ENCODE assay signal across 16 cellular contexts in genomic region chr3:70977712-70978111, GRCh38.
A peak's percentile ranks its signal among the peaks of the same experiment; 100 is the strongest.
DNase-seq lines count a peak whose midpoint lies in the region; TF ChIP-seq lines count a peak whose summit lies in the region.
"Had no signal": no experiment of that assay in that cellular context is flagged by ENCODE, and none has a peak within 500 bp of the region (broad histone marks: within the 10 kb centered on the region; RNA-seq: fewer than 3 reads in every experiment).

No MANE protein-coding gene starts in this region.

- intact Hi-C loops in activated naive CD4-positive, alpha-beta T cell treated with anti-CD3 and anti-CD28 coated beads for 36 hours (cut with micrococcal nuclease), result no loop called here

- no peaks in the 10 kb centered on the region for H3K27me3 Mint-ChIP-seq in activated naive CD4-positive, alpha-beta T cell treated with anti-CD3 and anti-CD28 coated beads for 36 hours (ENCODE audit: low read depth)
- H3K27me3 Mint-ChIP-seq in activated naive CD8-positive, alpha-beta T cell, result no peaks in the 10 kb centered on the region
- H3K27me3 Mint-ChIP-seq in mesothelial cell of epicardium (ENCODE audit: low read depth) (no peaks in the 10 kb centered on the region), type B pancreatic cell (no peaks in the 10 kb centered on the region)

- no peaks in the 10 kb centered on the region for H3K9me3 Mint-ChIP-seq in activated naive CD4-positive, alpha-beta T cell treated with anti-CD3 and anti-CD28 coated beads for 36 hours
- no peaks in the 10 kb centered on the region for H3K9me3 Mint-ChIP-seq in activated naive CD8-positive, alpha-beta T cell (ENCODE audit: low read depth)
- H3K9me3 Mint-ChIP-seq in mesothelial cell of epicardium, result no peaks in the 10 kb centered on the region
- H3K9me3 Mint-ChIP-seq in type B pancreatic cell, result no peaks in the 10 kb centered on the region
- H3K9me3 Mint-ChIP-seq: CD14-positive monocyte, GM23338 had no signal

- TF ChIP-seq CTCF in mesothelial cell of epicardium (IDR thresholded peaks at IDR 0.05; ENCODE audit: unreplicated experiment) (no peak), type B pancreatic cell (conservative IDR thresholded peaks at IDR 0.05) (no peak)

- no peak for DNase-seq in activated naive CD4-positive, alpha-beta T cell treated with anti-CD3 and anti-CD28 coated beads for 36 hours
- DNase-seq in activated naive CD4-positive, alpha-beta T cell (lab: John Stamatoyannopoulos, UW), result no peak
- no peak for DNase-seq in mesothelial cell of epicardium (ENCODE audit: low spot score in 2 of 2, unreplicated experiment in 2 of 2)
- no peak for DNase-seq in type B pancreatic cell (ENCODE audit: extremely low spot score, unreplicated experiment)
- no peak for DNase-seq in HuH-7 (ENCODE audit: low spot score)
- no peak for DNase-seq in NCI-H748 (lab: John Stamatoyannopoulos, UW; ENCODE audit: unreplicated experiment)
- DNase-seq: EL, GF-D8, NCI-H1105, NCI-H146, NCI-H2029, NCI-H524 treated with DMSO at 0.1 percent for 48 hours, Peyer's patch had no signal

- CTCF ChIA-PET in activated naive CD4-positive, alpha-beta T cell treated with anti-CD3 and anti-CD28 coated beads for 36 hours (lab: Charles Lee), result interaction anchor here (1.1 kb wide), 1 partner anchor 427 kb away, joined by 3 read pairs; no protein-coding TSS in a partner anchor

- H3K36me3 Mint-ChIP-seq in activated naive CD4-positive, alpha-beta T cell treated with anti-CD3 and anti-CD28 coated beads for 36 hours (ENCODE audit: low read depth), result peaks cover 62% of the 10 kb centered on the region
- peaks cover 26% of the 10 kb centered on the region for H3K36me3 Mint-ChIP-seq in activated naive CD8-positive, alpha-beta T cell
- H3K36me3 Mint-ChIP-seq in mesothelial cell of epicardium (peaks cover 35% of the 10 kb centered on the region), type B pancreatic cell (peaks cover 47% of the 10 kb centered on the region)

- H3K27ac Mint-ChIP-seq in activated naive CD4-positive, alpha-beta T cell treated with anti-CD3 and anti-CD28 coated beads for 36 hours, result peak overlapping the region; percentile 27
- H3K27ac Mint-ChIP-seq in activated naive CD8-positive, alpha-beta T cell, result peak overlapping the region; percentile 78
- H3K27ac Mint-ChIP-seq in mesothelial cell of epicardium (peak overlapping the region; percentile 31), type B pancreatic cell (peak overlapping the region; percentile 59)
- H3K27ac Mint-ChIP-seq: GM23338 had no signal

- peaks cover 51% of the 10 kb centered on the region for H3K4me1 Mint-ChIP-seq in activated naive CD4-positive, alpha-beta T cell treated with anti-CD3 and anti-CD28 coated beads for 36 hours (ENCODE audit: low read depth)
- peaks cover 49% of the 10 kb centered on the region for H3K4me1 Mint-ChIP-seq in activated naive CD8-positive, alpha-beta T cell (ENCODE audit: low read depth)
- H3K4me1 Mint-ChIP-seq in mesothelial cell of epicardium (peaks cover 40% of the 10 kb centered on the region), type B pancreatic cell (ENCODE audit: unreplicated experiment) (peaks cover 35% of the 10 kb centered on the region)
- H3K4me1 Mint-ChIP-seq: CD14-positive monocyte had no signal

- no peak overlapping the region for H3K4me3 Mint-ChIP-seq in activated naive CD4-positive, alpha-beta T cell treated with anti-CD3 and anti-CD28 coated beads for 36 hours
- H3K4me3 Mint-ChIP-seq in activated naive CD8-positive, alpha-beta T cell, result no peak overlapping the region
- H3K4me3 Mint-ChIP-seq in mesothelial cell of epicardium, result no peak overlapping the region
- H3K4me3 Mint-ChIP-seq in type B pancreatic cell, result no peak overlapping the region
- H3K4me3 Mint-ChIP-seq: CD14-positive monocyte, GM23338 had no signal

Comparison
In these comparisons a context has a peak if more than half of its experiments do, and no peak if none do; other contexts are left out.
1. H3K27ac Mint-ChIP-seq: peak in every context shown above with its lines; median percentile 78 in activated naive CD8-positive, alpha-beta T cell; 59 in type B pancreatic cell; 31 in mesothelial cell of epicardium; 27 in activated naive CD4-positive, alpha-beta T cell treated with anti-CD3 and anti-CD28 coated beads for 36 hours.